Comparison of ENCODE assay signal across 1 cellular context in the genomic region with DNA sequence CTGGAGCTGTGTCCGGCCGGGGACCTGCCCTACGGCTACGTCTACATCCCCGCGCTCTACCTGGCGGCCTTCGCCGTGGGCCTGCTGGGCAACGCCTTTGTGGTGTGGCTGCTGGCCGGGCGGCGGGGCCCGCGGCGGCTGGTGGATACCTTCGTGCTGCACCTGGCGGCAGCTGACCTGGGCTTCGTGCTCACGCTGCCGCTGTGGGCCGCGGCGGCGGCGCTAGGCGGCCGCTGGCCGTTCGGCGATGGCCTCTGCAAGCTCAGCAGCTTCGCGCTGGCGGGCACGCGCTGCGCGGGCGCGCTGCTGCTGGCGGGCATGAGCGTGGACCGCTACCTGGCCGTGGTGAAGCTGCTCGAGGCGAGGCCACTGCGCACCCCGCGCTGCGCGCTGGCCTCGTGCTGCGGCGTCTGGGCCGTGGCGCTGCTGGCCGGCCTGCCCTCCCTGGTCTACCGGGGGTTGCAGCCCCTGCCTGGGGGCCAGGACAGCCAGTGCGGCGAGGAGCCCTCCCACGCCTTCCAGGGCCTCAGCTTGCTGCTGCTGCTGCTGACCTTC.
A peak's percentile ranks its signal among the peaks of the same experiment; 100 is the strongest.
TF ChIP-seq lines count a peak whose summit lies in the region.

No MANE protein-coding gene starts in this region.

TF ChIP-seq in K562, 482 proteins besides CTCF, POLR2A, EP300 and RAD21:
- TF ChIP-seq, protein P1, sequence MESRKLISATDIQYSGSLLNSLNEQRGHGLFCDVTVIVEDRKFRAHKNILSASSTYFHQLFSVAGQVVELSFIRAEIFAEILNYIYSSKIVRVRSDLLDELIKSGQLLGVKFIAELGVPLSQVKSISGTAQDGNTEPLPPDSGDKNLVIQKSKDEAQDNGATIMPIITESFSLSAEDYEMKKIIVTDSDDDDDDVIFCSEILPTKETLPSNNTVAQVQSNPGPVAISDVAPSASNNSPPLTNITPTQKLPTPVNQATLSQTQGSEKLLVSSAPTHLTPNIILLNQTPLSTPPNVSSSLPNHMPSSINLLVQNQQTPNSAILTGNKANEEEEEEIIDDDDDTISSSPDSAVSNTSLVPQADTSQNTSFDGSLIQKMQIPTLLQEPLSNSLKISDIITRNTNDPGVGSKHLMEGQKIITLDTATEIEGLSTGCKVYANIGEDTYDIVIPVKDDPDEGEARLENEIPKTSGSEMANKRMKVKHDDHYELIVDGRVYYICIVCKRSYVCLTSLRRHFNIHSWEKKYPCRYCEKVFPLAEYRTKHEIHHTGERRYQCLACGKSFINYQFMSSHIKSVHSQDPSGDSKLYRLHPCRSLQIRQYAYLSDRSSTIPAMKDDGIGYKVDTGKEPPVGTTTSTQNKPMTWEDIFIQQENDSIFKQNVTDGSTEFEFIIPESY (CRISPR knock-in tag; IDR thresholded peaks at IDR 0.05): 0 out of 2 replicates have a peak, but pooled peaks have one; percentile 7
- TF ChIP-seq, protein P2, sequence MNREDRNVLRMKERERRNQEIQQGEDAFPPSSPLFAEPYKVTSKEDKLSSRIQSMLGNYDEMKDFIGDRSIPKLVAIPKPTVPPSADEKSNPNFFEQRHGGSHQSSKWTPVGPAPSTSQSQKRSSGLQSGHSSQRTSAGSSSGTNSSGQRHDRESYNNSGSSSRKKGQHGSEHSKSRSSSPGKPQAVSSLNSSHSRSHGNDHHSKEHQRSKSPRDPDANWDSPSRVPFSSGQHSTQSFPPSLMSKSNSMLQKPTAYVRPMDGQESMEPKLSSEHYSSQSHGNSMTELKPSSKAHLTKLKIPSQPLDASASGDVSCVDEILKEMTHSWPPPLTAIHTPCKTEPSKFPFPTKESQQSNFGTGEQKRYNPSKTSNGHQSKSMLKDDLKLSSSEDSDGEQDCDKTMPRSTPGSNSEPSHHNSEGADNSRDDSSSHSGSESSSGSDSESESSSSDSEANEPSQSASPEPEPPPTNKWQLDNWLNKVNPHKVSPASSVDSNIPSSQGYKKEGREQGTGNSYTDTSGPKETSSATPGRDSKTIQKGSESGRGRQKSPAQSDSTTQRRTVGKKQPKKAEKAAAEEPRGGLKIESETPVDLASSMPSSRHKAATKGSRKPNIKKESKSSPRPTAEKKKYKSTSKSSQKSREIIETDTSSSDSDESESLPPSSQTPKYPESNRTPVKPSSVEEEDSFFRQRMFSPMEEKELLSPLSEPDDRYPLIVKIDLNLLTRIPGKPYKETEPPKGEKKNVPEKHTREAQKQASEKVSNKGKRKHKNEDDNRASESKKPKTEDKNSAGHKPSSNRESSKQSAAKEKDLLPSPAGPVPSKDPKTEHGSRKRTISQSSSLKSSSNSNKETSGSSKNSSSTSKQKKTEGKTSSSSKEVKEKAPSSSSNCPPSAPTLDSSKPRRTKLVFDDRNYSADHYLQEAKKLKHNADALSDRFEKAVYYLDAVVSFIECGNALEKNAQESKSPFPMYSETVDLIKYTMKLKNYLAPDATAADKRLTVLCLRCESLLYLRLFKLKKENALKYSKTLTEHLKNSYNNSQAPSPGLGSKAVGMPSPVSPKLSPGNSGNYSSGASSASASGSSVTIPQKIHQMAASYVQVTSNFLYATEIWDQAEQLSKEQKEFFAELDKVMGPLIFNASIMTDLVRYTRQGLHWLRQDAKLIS (CRISPR knock-in tag; IDR thresholded peaks at IDR 0.05): no peak
- TF ChIP-seq ZNF445 (CRISPR knock-in tag; IDR thresholded peaks at IDR 0.05; ENCODE audit: low read depth) (no peak), NR3C1 (CRISPR knock-in tag; IDR thresholded peaks at IDR 0.05) (no peak)
